Comparison of ENCODE assay signal across 9 cellular contexts in genomic region chr6:105459049-105459448, GRCh38. TPM values are rescaled to one million over a fixed set of nuclear protein-coding genes. Genes with fewer than 3 reads are reported as not detected.
A peak's percentile ranks its signal among the peaks of the same experiment; 100 is the strongest.
DNase-seq lines count a peak whose midpoint lies in the region; ATAC-seq and TF ChIP-seq lines count a peak whose summit lies in the region.
"Had no signal": no experiment of that assay in that cellular context is flagged by ENCODE, and none has a peak within 500 bp of the region (broad histone marks: within the 10 kb centered on the region; RNA-seq: fewer than 3 reads in every experiment).

No MANE protein-coding gene starts in this region.

- POLR2A ChIA-PET in activated B cell treated with CpG ODN at 0.5 μM for 24 hours (lab: Charles Lee), result no interaction called here

- intact Hi-C loops in activated naive CD4-positive, alpha-beta T cell treated with anti-CD3 and anti-CD28 coated beads for 36 hours (cut with micrococcal nuclease), result no loop called here
- intact Hi-C loops in activated B cell treated with CpG ODN at 0.5 μM for 24 hours (cut with micrococcal nuclease) (no loop called here), testis (cut with DNase I; ENCODE audit: low total_unique reads) (no loop called here)

- CTCF ChIA-PET in activated naive CD4-positive, alpha-beta T cell treated with anti-CD3 and anti-CD28 coated beads for 36 hours (lab: Charles Lee), result no interaction called here
- CTCF ChIA-PET in activated B cell treated with CpG ODN at 0.5 μM for 24 hours (lab: Charles Lee), result no interaction called here

- H3K27ac Mint-ChIP-seq in activated naive CD4-positive, alpha-beta T cell treated with anti-CD3 and anti-CD28 coated beads for 36 hours, result no peak overlapping the region
- H3K27ac Mint-ChIP-seq in activated B cell treated with CpG ODN at 0.5 μM for 24 hours, result no peak overlapping the region
- H3K27ac Mint-ChIP-seq in stimulated activated memory B cell treated with anti-CD40 and anti-IgM and Interleukin-4, amounts not matched to agents 10 μg/mL and 1 μg/mL and 100 μg/mL, for 72 hours, result peak overlapping the region; percentile 58

- no peak overlapping the region for H3K27ac ChIP-seq in testis
- H3K27ac ChIP-seq: C4-2B had no signal

- no peaks in the 10 kb centered on the region for H3K9me3 ChIP-seq in testis

- no peaks in the 10 kb centered on the region for H3K9me3 Mint-ChIP-seq in activated naive CD4-positive, alpha-beta T cell treated with anti-CD3 and anti-CD28 coated beads for 36 hours
- H3K9me3 Mint-ChIP-seq in activated B cell treated with CpG ODN at 0.5 μM for 24 hours, result no peaks in the 10 kb centered on the region
- no peaks in the 10 kb centered on the region for H3K9me3 Mint-ChIP-seq in stimulated activated memory B cell treated with anti-CD40 and anti-IgM and Interleukin-4, amounts not matched to agents 10 μg/mL and 1 μg/mL and 100 μg/mL, for 72 hours

- H3K4me3 Mint-ChIP-seq in activated naive CD4-positive, alpha-beta T cell treated with anti-CD3 and anti-CD28 coated beads for 36 hours, result no peak overlapping the region
- H3K4me3 Mint-ChIP-seq in activated B cell treated with CpG ODN at 0.5 μM for 24 hours, result peak overlapping the region; percentile 24
- H3K4me3 Mint-ChIP-seq in stimulated activated memory B cell treated with anti-CD40 and anti-IgM and Interleukin-4, amounts not matched to agents 10 μg/mL and 1 μg/mL and 100 μg/mL, for 72 hours, result peak overlapping the region; percentile 50

- TF ChIP-seq CTCF in activated B cell treated with CpG ODN at 0.5 μM for 24 hours (IDR thresholded peaks at IDR 0.05) (no peak), testis (IDR thresholded peaks at IDR 0.05) (no peak)

- no peak for TF ChIP-seq POLR2A in testis (IDR thresholded peaks at IDR 0.05)

- ATAC-seq in HG02884 (IDR thresholded peaks at IDR 0.05; ENCODE audit: unreplicated experiment) (peak; percentile 88), activated B cell treated with CpG ODN at 0.5 μM for 24 hours (ENCODE audit: low read depth) (peak; percentile 49)
- peak; percentile 85 for ATAC-seq in stimulated activated memory B cell treated with anti-CD40 and anti-IgM and Interleukin-4, amounts not matched to agents 10 μg/mL and 1 μg/mL and 100 μg/mL, for 72 hours

- DNase-seq in activated naive CD4-positive, alpha-beta T cell treated with Interleukin-2 at 50 U/mL for 16 hours, result peak; percentile 41
- no peak for DNase-seq in activated naive CD4-positive, alpha-beta T cell treated with anti-CD3 and anti-CD28 coated beads for 36 hours
- no peak for DNase-seq in activated B cell treated with CpG ODN at 0.5 μM for 24 hours
- no peak for DNase-seq in cerebellum (ENCODE audit: low spot score)
- DNase-seq in pons (ENCODE audit: low spot score), result no peak
- no peak for DNase-seq in testis

- no peaks in the 10 kb centered on the region for H3K36me3 ChIP-seq in testis (ENCODE audit: low read depth, missing control alignments)

- no peaks in the 10 kb centered on the region for H3K4me1 ChIP-seq in testis

- H3K27me3 ChIP-seq in testis, result no peaks in the 10 kb centered on the region

- H3K4me3 ChIP-seq in testis, result no peak overlapping the region

- peaks cover 4% of the 10 kb centered on the region for H3K27me3 Mint-ChIP-seq in activated naive CD4-positive, alpha-beta T cell treated with anti-CD3 and anti-CD28 coated beads for 36 hours (ENCODE audit: low read depth)
- H3K27me3 Mint-ChIP-seq in activated B cell treated with CpG ODN at 0.5 μM for 24 hours, result peaks cover 10% of the 10 kb centered on the region
- H3K27me3 Mint-ChIP-seq in stimulated activated memory B cell treated with anti-CD40 and anti-IgM and Interleukin-4, amounts not matched to agents 10 μg/mL and 1 μg/mL and 100 μg/mL, for 72 hours, result peaks cover 16% of the 10 kb centered on the region

- WGBS in testis, 2 donors, result 86 to 93% methylated on average over 9 of the region's 9 CpGs

- no peaks in the 10 kb centered on the region for H3K36me3 Mint-ChIP-seq in activated naive CD4-positive, alpha-beta T cell treated with anti-CD3 and anti-CD28 coated beads for 36 hours (ENCODE audit: low read depth)
- H3K36me3 Mint-ChIP-seq in activated B cell treated with CpG ODN at 0.5 μM for 24 hours (ENCODE audit: low read depth), result no peaks in the 10 kb centered on the region
- no peaks in the 10 kb centered on the region for H3K36me3 Mint-ChIP-seq in stimulated activated memory B cell treated with anti-CD40 and anti-IgM and Interleukin-4, amounts not matched to agents 10 μg/mL and 1 μg/mL and 100 μg/mL, for 72 hours

- H3K4me1 Mint-ChIP-seq in activated naive CD4-positive, alpha-beta T cell treated with anti-CD3 and anti-CD28 coated beads for 36 hours (ENCODE audit: low read depth), result no peaks in the 10 kb centered on the region
- H3K4me1 Mint-ChIP-seq in activated B cell treated with CpG ODN at 0.5 μM for 24 hours, result peaks cover 6% of the 10 kb centered on the region
- H3K4me1 Mint-ChIP-seq in stimulated activated memory B cell treated with anti-CD40 and anti-IgM and Interleukin-4, amounts not matched to agents 10 μg/mL and 1 μg/mL and 100 μg/mL, for 72 hours, result peaks cover 17% of the 10 kb centered on the region

RNA-seq across cellular contexts. Expression of gene PREP, which starts 56.2 kb away (rescaled TPM):
- 10 to 100 TPM; 32.6 to 33.9 TPM for total RNA-seq in activated naive CD4-positive, alpha-beta T cell treated with anti-CD3 and anti-CD28 coated beads for 36 hours
- 31.1 and 31.3 TPM in 2 replicates for total RNA-seq in activated B cell treated with CpG ODN at 0.5 μM for 24 hours
- 29.3 TPM for total RNA-seq in cerebellum
- total RNA-seq in testis, result 10 to 100 TPM; 56.4 to 66.6 TPM
- 53.7 TPM for polyA plus RNA-seq in testis (ENCODE audit: insufficient read depth, low read depth, low replicate concordance)
